In the genomic region with DNA sequence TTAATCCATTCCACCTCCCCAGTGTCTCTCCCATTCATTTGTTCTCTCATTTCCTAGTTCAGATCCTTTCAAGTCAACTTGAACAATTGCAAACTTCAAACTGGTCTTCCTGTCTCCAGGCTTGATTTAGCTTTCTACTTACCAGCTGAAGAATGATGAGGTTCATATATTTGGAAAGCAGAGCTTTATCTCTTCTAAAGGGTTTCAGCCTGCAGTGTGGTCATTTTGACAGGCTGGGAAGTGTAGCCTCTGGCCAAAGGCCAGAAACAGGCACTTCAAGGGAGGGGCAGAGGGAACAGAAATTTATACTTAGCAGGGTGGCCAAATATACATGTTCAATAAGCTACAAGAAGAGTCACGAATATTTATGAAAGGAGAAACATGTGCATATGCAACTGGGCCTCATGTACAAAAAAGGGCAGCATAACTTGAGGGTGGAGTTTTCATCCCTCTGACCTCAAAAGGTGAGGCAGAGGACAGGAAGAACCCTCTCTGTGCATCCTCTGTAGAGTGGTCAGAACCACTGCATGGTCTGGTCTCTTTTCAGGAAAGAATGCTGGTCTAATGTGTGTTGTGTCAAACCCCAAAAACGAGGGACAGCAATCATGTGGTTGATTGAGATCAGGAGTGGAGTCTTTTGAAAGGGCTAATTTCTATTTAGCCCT, we compare ENCODE assay signal across 12 cellular contexts. TPM values are rescaled to one million over a fixed set of nuclear protein-coding genes. Genes with fewer than 3 reads are reported as not detected.
A peak's percentile ranks its signal among the peaks of the same experiment; 100 is the strongest.
DNase-seq lines count a peak whose midpoint lies in the region; ATAC-seq and TF ChIP-seq lines count a peak whose summit lies in the region.
"Had no signal": no experiment of that assay in that cellular context is flagged by ENCODE, and none has a peak within 500 bp of the region (broad histone marks: within the 10 kb centered on the region; RNA-seq: fewer than 3 reads in every experiment).

No MANE protein-coding gene starts in this region.

- peak overlapping the region in 1 of 8 donors; percentile 22 for H3K4me3 Mint-ChIP-seq in CD4-positive, alpha-beta memory T cell

- H3K27ac Mint-ChIP-seq in CD4-positive, alpha-beta memory T cell = peak overlapping the region in 4 of 7 donors; percentile 1 to 44 (median 30)

- in situ Hi-C loops in gastrocnemius medialis (cut with MboI; ENCODE audit: low sequenced_read_pairs in 4 of 4) = no loop called here

- H3K4me1 ChIP-seq in CD4-positive, alpha-beta memory T cell (ENCODE audit: insufficient read depth, low read length) = peaks cover 8% of the 10 kb centered on the region
- peaks cover 17% of the 10 kb centered on the region for H3K4me1 ChIP-seq in SJSA1 (replicated peaks)
- peaks cover 0 to 4% of the 10 kb centered on the region in 2 donors for H3K4me1 ChIP-seq in esophagus (ENCODE audit: control insufficient read depth in 2 of 2, insufficient read depth in 2 of 2, low read length in 1 of 2)
- no peaks in the 10 kb centered on the region for H3K4me1 ChIP-seq in gastrocnemius medialis

- no peaks in the 10 kb centered on the region for H3K36me3 ChIP-seq in CD4-positive, alpha-beta memory T cell (ENCODE audit: insufficient read depth, low read length)
- no peaks in the 10 kb centered on the region for H3K36me3 ChIP-seq in SJSA1
- H3K36me3 ChIP-seq in esophagus (ENCODE audit: control insufficient read depth in 2 of 2, insufficient read depth in 2 of 2, low read length in 1 of 2) = no peaks in the 10 kb centered on the region
- H3K36me3 ChIP-seq in gastrocnemius medialis = no peaks in the 10 kb centered on the region

- H3K4me1 Mint-ChIP-seq in CD4-positive, alpha-beta memory T cell = peaks cover 12 to 24% (median 17%) of the 10 kb centered on the region in 4 donors

- H3K27ac ChIP-seq in CD4-positive, alpha-beta memory T cell (ENCODE audit: low read depth, low read length) = no peak overlapping the region
- H3K27ac ChIP-seq in SJSA1 = peak overlapping the region; percentile 15
- H3K27ac ChIP-seq in esophagus (ENCODE audit: low read depth in 2 of 2, low read length in 1 of 2) = peak overlapping the region; percentile 29 to 44
- no peak overlapping the region for H3K27ac ChIP-seq in gastrocnemius medialis
- H3K27ac ChIP-seq: HL-60 had no signal

- DNase-seq in CD4-positive, alpha-beta memory T cell = no peak
- DNase-seq in SJSA1 (ENCODE audit: low read depth in 1 of 2, low spot score in 2 of 2) (peak in 1 of 2 experiments; percentile 33), myocyte (ENCODE audit: low read depth) (peak; percentile 24), head of caudate nucleus (no peak), T1000 (lab: John Stamatoyannopoulos, UW) (no peak), gastrocnemius medialis (no peak)
- no peak for DNase-seq in stimulated activated naive CD8-positive, alpha-beta T cell treated with anti-CD3 and anti-CD28 coated beads, Interleukin-15, Interleukin-2, amounts not matched to agents 100 U/mL and 50 U/mL, for 24 hours
- DNase-seq: activated CD4-positive, CD25-positive, alpha-beta regulatory T cell; dermis blood vessel endothelial cell; DMS79 had no signal

- POLR2A ChIA-PET in CD4-positive, alpha-beta memory T cell (lab: Charles Lee; ENCODE audit: partially characterized antibody) = interaction anchor here (0.8 kb wide), 1 partner anchor 33 kb away, joined by 3 read pairs; the partner anchor contains the start of gene HECTD1

- intact Hi-C loops in CD4-positive, alpha-beta memory T cell (cut with micrococcal nuclease) = no loop called here
- intact Hi-C loops in head of caudate nucleus (cut with DNase I) (no loop called here), gastrocnemius medialis (cut with DNase I; ENCODE audit: low total_unique reads) (no loop called here)

- no peaks in the 10 kb centered on the region for H3K9me3 ChIP-seq in CD4-positive, alpha-beta memory T cell (ENCODE audit: control insufficient read depth in 1 of 2, low read length in 2 of 2)
- H3K9me3 ChIP-seq in SJSA1 (replicated peaks) = no peaks in the 10 kb centered on the region
- H3K9me3 ChIP-seq in esophagus (ENCODE audit: control insufficient read depth in 2 of 2, insufficient read depth in 1 of 2, low read depth in 1 of 2, low read length in 1 of 2) = no peaks in the 10 kb centered on the region
- no peaks in the 10 kb centered on the region for H3K9me3 ChIP-seq in gastrocnemius medialis

- no peak overlapping the region for H3K4me3 ChIP-seq in CD4-positive, alpha-beta memory T cell (ENCODE audit: low read length in 2 of 2)
- H3K4me3 ChIP-seq in SJSA1 (0 out of 2 replicates have a peak overlapping the region, but pooled peaks have one; percentile 0), esophagus (ENCODE audit: low read depth in 1 of 2, low read length in 2 of 2) (no peak overlapping the region), gastrocnemius medialis (no peak overlapping the region)

- CTCF ChIA-PET in CD4-positive, alpha-beta memory T cell (lab: Charles Lee; ENCODE audit: partially characterized antibody) = no interaction called here

- TF ChIP-seq CTCF in gastrocnemius medialis (IDR thresholded peaks at IDR 0.05 in 4 of 5, conservative IDR thresholded peaks at IDR 0.05 in 1 of 5) = no peak

- TF ChIP-seq POLR2A in gastrocnemius medialis (IDR thresholded peaks at IDR 0.05) = no peak

- H3K9me3 Mint-ChIP-seq in CD4-positive, alpha-beta memory T cell = no peaks in the 10 kb centered on the region

- H3K27me3 ChIP-seq in CD4-positive, alpha-beta memory T cell (ENCODE audit: insufficient read depth, low read length) = no peaks in the 10 kb centered on the region
- no peaks in the 10 kb centered on the region for H3K27me3 ChIP-seq in SJSA1 (replicated peaks)
- H3K27me3 ChIP-seq in esophagus (ENCODE audit: control insufficient read depth in 1 of 2, insufficient read depth in 2 of 2, low read length in 2 of 2) = no peaks in the 10 kb centered on the region
- no peaks in the 10 kb centered on the region for H3K27me3 ChIP-seq in gastrocnemius medialis

- H3K36me3 Mint-ChIP-seq in CD4-positive, alpha-beta memory T cell = no peaks in the 10 kb centered on the region

- WGBS in esophagus, 2 donors = 40 to 48% methylated on average over 2 of the region's 2 CpGs

- H3K27me3 Mint-ChIP-seq in CD4-positive, alpha-beta memory T cell = no peaks in the 10 kb centered on the region

- no peak for ATAC-seq in stimulated activated naive CD8-positive, alpha-beta T cell treated with anti-CD3 and anti-CD28 coated beads, Interleukin-15, Interleukin-2, amounts not matched to agents 100 U/mL and 50 U/mL, for 24 hours
- no peak for ATAC-seq in gastrocnemius medialis

RNA-seq across cellular contexts. Expression of gene HECTD1, which starts 34.0 kb away (rescaled TPM):
- 100 to 1,000 TPM; 157 to 170 TPM for total RNA-seq in CD4-positive, alpha-beta memory T cell
- polyA plus RNA-seq in CD4-positive, alpha-beta memory T cell = 10 to 100 TPM; 15.6 to 36.3 TPM
- 130 and 140 TPM in 2 replicates for total RNA-seq in SJSA1 (2014; rRNA removed; shearing (Covaris generic))
- polyA plus RNA-seq in esophagus = 100 to 1,000 TPM in 1 of 2 donors, 10 to 100 TPM in 1; 90.0 to 140 TPM
- total RNA-seq in myocyte = 182 and 221 TPM in 2 replicates
- polyA plus RNA-seq in myocyte (2012) = 44.6 TPM
- total RNA-seq in gastrocnemius medialis = 100 to 1,000 TPM; 356 to 453 (median 420) TPM

Comparison
In these comparisons a context has a peak if more than half of its experiments do, and no peak if none do; other contexts are left out.
1. H3K27ac ChIP-seq: peak in SJSA1 (single experiment) and esophagus (2 of 2); none in CD4-positive, alpha-beta memory T cell (single experiment) and gastrocnemius medialis (0 of 4).